ENCODE assay signal across 1 cellular context in the genomic region with DNA sequence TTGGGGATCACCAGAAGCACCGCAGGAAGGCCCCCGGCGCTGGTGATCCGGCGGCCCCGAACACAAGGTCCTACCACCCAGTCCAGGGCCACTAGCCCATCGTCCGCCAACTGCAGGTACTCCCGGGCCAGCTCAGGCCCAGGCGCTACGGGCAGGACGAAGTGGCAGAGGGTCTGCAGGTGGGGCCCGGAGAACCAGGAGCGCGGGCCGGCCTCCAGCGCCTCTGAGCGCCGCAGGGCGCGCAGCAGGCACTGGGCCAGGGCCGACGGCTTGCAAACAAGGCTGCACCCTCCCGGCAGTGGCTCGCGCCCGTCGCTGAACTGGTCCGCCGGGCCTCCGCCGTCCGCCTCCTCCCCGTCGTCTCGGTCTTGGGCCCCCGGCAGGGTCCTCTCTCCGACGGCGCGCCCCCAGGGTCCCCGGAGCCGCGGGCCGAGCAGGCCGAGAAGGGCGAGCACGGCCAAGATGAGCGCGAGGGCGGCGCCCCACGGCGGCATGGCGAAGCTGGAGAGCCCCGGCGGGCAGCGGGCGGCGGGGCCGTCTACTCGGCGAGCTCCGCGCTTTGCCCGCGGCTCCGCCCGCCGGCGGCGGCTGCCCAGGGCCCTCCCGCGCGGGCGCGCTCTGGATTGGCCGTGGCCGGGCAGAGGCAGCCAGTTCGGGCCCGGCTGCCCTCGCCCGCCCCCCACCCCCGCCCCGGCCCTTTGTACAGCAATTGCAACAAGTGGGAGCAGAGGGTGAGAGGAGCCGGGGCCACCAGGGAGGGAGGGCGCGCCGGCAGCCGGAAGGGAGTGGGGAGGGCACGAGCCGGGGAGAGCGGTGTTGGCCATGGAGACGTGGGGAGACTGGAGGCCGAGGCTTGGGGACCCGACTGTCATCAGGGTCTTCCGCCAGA.
TF ChIP-seq lines count a peak whose summit lies in the region.

Gene ABHD15 (minus strand): TSS at position 565 of the 889 bp plus-strand sequence. CDS start 71 bp downstream, at position 494.

TF ChIP-seq in HepG2, 621 proteins besides CTCF, POLR2A, EP300 and RAD21 (continued from another document and continues in another):
- TF ChIP-seq TBL1XR1 (IDR thresholded peaks at IDR 0.05; ENCODE audit: borderline replicate concordance, low read length, partially characterized antibody) (no peak), CEBPZ (IDR thresholded peaks at IDR 0.05; ENCODE audit: low read length) (no peak), ZNF101 (CRISPR knock-in tag; IDR thresholded peaks at IDR 0.05; ENCODE audit: borderline replicate concordance, low read depth) (no peak), SP5 (CRISPR knock-in tag; IDR thresholded peaks at IDR 0.05; ENCODE audit: borderline replicate concordance, low read depth) (no peak), KLF13 (CRISPR knock-in tag; IDR thresholded peaks at IDR 0.05) (no peak), PHF5A (CRISPR knock-in tag; IDR thresholded peaks at IDR 0.05; ENCODE audit: low read depth, unreplicated experiment) (no peak), ZNF34 (CRISPR knock-in tag; IDR thresholded peaks at IDR 0.05; ENCODE audit: borderline replicate concordance) (no peak), ZBTB39 (CRISPR knock-in tag; IDR thresholded peaks at IDR 0.05) (no peak; the same call in 1 of the 2 replicates), ZNF253 (CRISPR knock-in tag; IDR thresholded peaks at IDR 0.05; ENCODE audit: borderline replicate concordance) (no peak), ZNF598 (CRISPR knock-in tag; IDR thresholded peaks at IDR 0.05; ENCODE audit: borderline replicate concordance) (0 out of 2 replicates have a peak, but pooled peaks have one; percentile 22), EZH2 (conservative IDR thresholded peaks at IDR 0.05; ENCODE audit: low read depth, low read length) (no peak), ZNF577 (CRISPR knock-in tag; IDR thresholded peaks at IDR 0.05; ENCODE audit: borderline replicate concordance, low read depth) (no peak), ZBTB40 (IDR thresholded peaks at IDR 0.05) (no peak), ZBTB40 (CRISPR knock-in tag; IDR thresholded peaks at IDR 0.05) (no peak), ZNF510 (CRISPR knock-in tag; IDR thresholded peaks at IDR 0.05; ENCODE audit: low read depth) (no peak), ZFP90 (CRISPR knock-in tag; IDR thresholded peaks at IDR 0.05; ENCODE audit: borderline replicate concordance) (peak; percentile 13; the same call in 1 of the 2 replicates), TFDP2 (CRISPR knock-in tag; IDR thresholded peaks at IDR 0.05) (no peak), SNAPC4 (CRISPR knock-in tag; IDR thresholded peaks at IDR 0.05) (0 out of 2 replicates have a peak, but pooled peaks have one; percentile 17), CCDC6 (CRISPR knock-in tag; IDR thresholded peaks at IDR 0.05) (no peak), YEATS4 (CRISPR knock-in tag; IDR thresholded peaks at IDR 0.05; ENCODE audit: borderline replicate concordance) (peak; percentile 17; the same call in 1 of the 2 replicates), SCMH1 (CRISPR knock-in tag; IDR thresholded peaks at IDR 0.05; ENCODE audit: borderline replicate concordance) (no peak), SUZ12 (IDR thresholded peaks at IDR 0.05; ENCODE audit: low read depth, low read length) (no peak), REXO4 (CRISPR knock-in tag; IDR thresholded peaks at IDR 0.05; ENCODE audit: borderline replicate concordance) (no peak), TBX2 (CRISPR knock-in tag; IDR thresholded peaks at IDR 0.05; ENCODE audit: borderline replicate concordance) (no peak), ZNF841 (CRISPR knock-in tag; IDR thresholded peaks at IDR 0.05; ENCODE audit: borderline replicate concordance) (no peak), ZNF224 (CRISPR knock-in tag; IDR thresholded peaks at IDR 0.05) (no peak), ZFAT (CRISPR knock-in tag; conservative IDR thresholded peaks at IDR 0.05) (no peak)
- TF ChIP-seq, protein P1, sequence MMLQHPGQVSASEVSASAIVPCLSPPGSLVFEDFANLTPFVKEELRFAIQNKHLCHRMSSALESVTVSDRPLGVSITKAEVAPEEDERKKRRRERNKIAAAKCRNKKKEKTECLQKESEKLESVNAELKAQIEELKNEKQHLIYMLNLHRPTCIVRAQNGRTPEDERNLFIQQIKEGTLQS (CRISPR knock-in tag; IDR thresholded peaks at IDR 0.05): no peak
- TF ChIP-seq, protein P2, sequence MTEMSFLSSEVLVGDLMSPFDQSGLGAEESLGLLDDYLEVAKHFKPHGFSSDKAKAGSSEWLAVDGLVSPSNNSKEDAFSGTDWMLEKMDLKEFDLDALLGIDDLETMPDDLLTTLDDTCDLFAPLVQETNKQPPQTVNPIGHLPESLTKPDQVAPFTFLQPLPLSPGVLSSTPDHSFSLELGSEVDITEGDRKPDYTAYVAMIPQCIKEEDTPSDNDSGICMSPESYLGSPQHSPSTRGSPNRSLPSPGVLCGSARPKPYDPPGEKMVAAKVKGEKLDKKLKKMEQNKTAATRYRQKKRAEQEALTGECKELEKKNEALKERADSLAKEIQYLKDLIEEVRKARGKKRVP (CRISPR knock-in tag; IDR thresholded peaks at IDR 0.05): no peak; a peak in 1 of 4 replicates
